Comparison of ENCODE assay signal across 17 cellular contexts in the genomic region with DNA sequence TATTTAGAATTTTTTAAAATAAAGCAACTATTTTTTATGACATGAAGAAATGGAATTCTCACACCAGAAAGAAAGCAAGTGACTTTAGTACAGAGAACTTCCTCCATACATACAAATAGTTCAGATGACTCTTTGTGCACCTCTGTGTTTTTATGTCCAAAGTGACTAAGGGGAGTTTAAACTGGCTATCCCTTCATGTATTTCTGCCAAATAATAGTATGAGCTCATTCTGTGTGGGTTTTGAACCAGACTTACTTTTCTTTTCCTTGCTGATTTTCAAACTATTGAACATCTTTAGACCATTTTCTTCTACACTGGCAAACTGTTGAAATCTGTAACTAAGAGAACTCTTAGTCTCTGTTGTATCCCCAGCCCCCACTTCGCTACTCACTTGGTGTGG.
DNase-seq lines count a peak whose midpoint lies in the region; ATAC-seq and TF ChIP-seq lines count a peak whose summit lies in the region.
"Had no signal": no experiment of that assay in that cellular context is flagged by ENCODE, and none has a peak within 500 bp of the region (broad histone marks: within the 10 kb centered on the region; RNA-seq: fewer than 3 reads in every experiment).

No MANE protein-coding gene starts in this region.

- H2AFZ ChIP-seq in OCI-LY3 (ENCODE audit: low read depth, low read length) (0 out of 2 replicates have a peak overlapping the region, but pooled peaks have one; percentile 14), neuronal stem cell (ENCODE audit: low read length) (peak overlapping the region; percentile 47)

- H2BK120ac ChIP-seq in neuronal stem cell (ENCODE audit: low read depth, low read length) = no peak overlapping the region

- H3K9ac ChIP-seq in OCI-LY3 (ENCODE audit: low read length) (no peak overlapping the region), neuronal stem cell (ENCODE audit: low read depth, low read length, poor library complexity) (no peak overlapping the region)

- no peak overlapping the region for H3K27ac ChIP-seq in OCI-LY3 (ENCODE audit: low read length)
- H3K27ac ChIP-seq in neuronal stem cell (replicated peaks; ENCODE audit: low read length) = no peak overlapping the region
- H3K27ac ChIP-seq: SJCRH30 had no signal

- no peak overlapping the region for H2BK5ac ChIP-seq in neuronal stem cell (ENCODE audit: low read length)

- H3K4me1 ChIP-seq in OCI-LY3 (ENCODE audit: low read length) (no peaks in the 10 kb centered on the region), neuronal stem cell (ENCODE audit: control insufficient read depth in 2 of 2, insufficient read depth in 1 of 2, low read depth in 1 of 2, low read length in 2 of 2) (no peaks in the 10 kb centered on the region)
- H3K4me1 ChIP-seq: SJCRH30 had no signal

- H3K4me1 Mint-ChIP-seq in chondrocyte (ENCODE audit: low read depth) = peaks cover 22% of the 10 kb centered on the region
- H3K4me1 Mint-ChIP-seq in activated CD8-positive, alpha-beta T cell treated with anti-CD3 and anti-CD28 coated beads, Interleukin-2, amount 10 ng/mL, durations not matched to agents 7 days and 5 days (ENCODE audit: low read depth) = no peaks in the 10 kb centered on the region
- H3K4me1 Mint-ChIP-seq: B cell; CD4-positive, alpha-beta memory T cell had no signal

- H3K4me3 ChIP-seq in AG10803 (ENCODE audit: low read length) (no peak overlapping the region), OCI-LY3 (ENCODE audit: low read length) (no peak overlapping the region), neuronal stem cell (ENCODE audit: low read length in 2 of 2) (no peak overlapping the region)
- H3K4me3 ChIP-seq: SJCRH30 had no signal

- no peak overlapping the region for H4K91ac ChIP-seq in neuronal stem cell (ENCODE audit: low read depth, low read length, poor library complexity)

- DNase-seq in AG10803 (ENCODE audit: low read depth) = peak; percentile 31
- no peak for DNase-seq in chondrocyte (ENCODE audit: low spot score)
- no peak for DNase-seq in neuronal stem cell (ENCODE audit: low spot score)
- DNase-seq in ACHN = no peak
- DNase-seq in glomerular visceral epithelial cell (ENCODE audit: extremely low spot score) = no peak
- no peak for DNase-seq in activated CD8-positive, alpha-beta T cell treated with anti-CD3 and anti-CD28 coated beads, Interleukin-2, amount 10 ng/mL, durations not matched to agents 7 days and 5 days
- DNase-seq: CD4-positive, alpha-beta memory T cell; DND-41; GF-D8; NCI-H1417 treated with DMSO at 0.1 percent for 48 hours; NCI-H2029 treated with DMSO at 0.1 percent for 48 hours; NCI-H510A treated with DMSO at 0.1 percent for 48 hours; RPMI8226; SJCRH30 had no signal

- in situ Hi-C loops in ACHN (cut with HindIII; ENCODE audit: low pct_ligation_motif_present, low pct_unique_long_range_greater_than_20kb, low sequenced_read_pairs) = no loop called here

- H3K9me3 ChIP-seq in OCI-LY3 (ENCODE audit: insufficient read depth, low read length) = no peaks in the 10 kb centered on the region
- no peaks in the 10 kb centered on the region for H3K9me3 ChIP-seq in neuronal stem cell (replicated peaks in 1 of 2; ENCODE audit: control insufficient read depth in 2 of 2, insufficient read depth in 1 of 2, low read depth in 1 of 2, low read length in 2 of 2)
- H3K9me3 ChIP-seq: SJCRH30 had no signal

- POLR2A ChIA-PET in activated CD8-positive, alpha-beta T cell treated with anti-CD3 and anti-CD28 coated beads, Interleukin-2, amount 10 ng/mL, durations not matched to agents 7 days and 5 days (lab: Charles Lee) = no interaction called here

- H3K4ac ChIP-seq in neuronal stem cell (ENCODE audit: low read length) = no peak overlapping the region

- no peaks in the 10 kb centered on the region for H3K9me3 Mint-ChIP-seq in chondrocyte (ENCODE audit: low read depth)
- peaks cover 18% of the 10 kb centered on the region for H3K9me3 Mint-ChIP-seq in activated CD8-positive, alpha-beta T cell treated with anti-CD3 and anti-CD28 coated beads, Interleukin-2, amount 10 ng/mL, durations not matched to agents 7 days and 5 days (ENCODE audit: insufficient read depth)

- WGBS in neuronal stem cell (ENCODE audit: extremely low coverage in 2 of 2, insufficient read length in 2 of 2, insufficient replicate concordance in 1 of 2), 2 donors = no CpG with 5 or more reads among the region's 1 CpG

- no peak overlapping the region for H3K4me2 ChIP-seq in OCI-LY3 (ENCODE audit: low read length)
- H3K4me2 ChIP-seq in neuronal stem cell (ENCODE audit: insufficient read depth, low read length, poor library complexity, severe bottlenecking) = no peak overlapping the region

- H3K27me3 ChIP-seq in OCI-LY3 (ENCODE audit: low read depth, low read length) (no peaks in the 10 kb centered on the region), neuronal stem cell (ENCODE audit: control insufficient read depth in 3 of 3, insufficient read depth in 3 of 3, low read depth in 1 of 3, low read length in 3 of 3) (no peaks in the 10 kb centered on the region)
- H3K27me3 ChIP-seq: SJCRH30 had no signal

- no peak overlapping the region for H2AK5ac ChIP-seq in neuronal stem cell (ENCODE audit: low read depth, low read length)

- ATAC-seq in HG02571 (IDR thresholded peaks at IDR 0.05; ENCODE audit: unreplicated experiment) = no peak
- ATAC-seq in activated CD8-positive, alpha-beta T cell treated with anti-CD3 and anti-CD28 coated beads, Interleukin-2, amount 10 ng/mL, durations not matched to agents 7 days and 5 days = no peak

- H2BK15ac ChIP-seq in neuronal stem cell (ENCODE audit: low read length) = no peak overlapping the region

- H3K36me3 Mint-ChIP-seq in chondrocyte (ENCODE audit: low read depth) = no peaks in the 10 kb centered on the region
- H3K36me3 Mint-ChIP-seq in activated CD8-positive, alpha-beta T cell treated with anti-CD3 and anti-CD28 coated beads, Interleukin-2, amount 10 ng/mL, durations not matched to agents 7 days and 5 days (ENCODE audit: low read depth) = no peaks in the 10 kb centered on the region
- H3K36me3 Mint-ChIP-seq: CD4-positive, alpha-beta memory T cell had no signal

- no peak overlapping the region for H3K4me3 Mint-ChIP-seq in chondrocyte (ENCODE audit: unreplicated experiment)
- H3K4me3 Mint-ChIP-seq in activated CD8-positive, alpha-beta T cell treated with anti-CD3 and anti-CD28 coated beads, Interleukin-2, amount 10 ng/mL, durations not matched to agents 7 days and 5 days = no peak overlapping the region
- H3K4me3 Mint-ChIP-seq: B cell; CD4-positive, alpha-beta memory T cell had no signal

- CTCF ChIA-PET in activated CD8-positive, alpha-beta T cell treated with anti-CD3 and anti-CD28 coated beads, Interleukin-2, amount 10 ng/mL, durations not matched to agents 7 days and 5 days (lab: Charles Lee) = no interaction called here

- no peak overlapping the region for H3K14ac ChIP-seq in neuronal stem cell (ENCODE audit: low read length)

- no peaks in the 10 kb centered on the region for H3K79me1 ChIP-seq in neuronal stem cell (ENCODE audit: low read depth, low read length)

- TF ChIP-seq CTCF in AG10803 (conservative IDR thresholded peaks at IDR 0.05; ENCODE audit: low read length) = no peak
- no peak for TF ChIP-seq CTCF in OCI-LY3 (IDR thresholded peaks at IDR 0.05; ENCODE audit: low read depth, low read length)
- no peak for TF ChIP-seq CTCF in chondrocyte (IDR thresholded peaks at IDR 0.05)

- peak overlapping the region; percentile 70 for H3K27ac Mint-ChIP-seq in chondrocyte (ENCODE audit: unreplicated experiment)
- H3K27ac Mint-ChIP-seq in activated CD8-positive, alpha-beta T cell treated with anti-CD3 and anti-CD28 coated beads, Interleukin-2, amount 10 ng/mL, durations not matched to agents 7 days and 5 days = no peak overlapping the region
- H3K27ac Mint-ChIP-seq: B cell; CD4-positive, alpha-beta memory T cell had no signal

- no peak overlapping the region for H3K23ac ChIP-seq in neuronal stem cell (ENCODE audit: low read depth, low read length, poor library complexity)

- H4K8ac ChIP-seq in neuronal stem cell (ENCODE audit: low read depth, low read length) = no peak overlapping the region

- no peak overlapping the region for H2BK12ac ChIP-seq in neuronal stem cell (ENCODE audit: low read length)

- H3K36me3 ChIP-seq in OCI-LY3 (replicated peaks; ENCODE audit: low read depth, low read length) (no peaks in the 10 kb centered on the region), neuronal stem cell (replicated peaks in 1 of 2; ENCODE audit: control insufficient read depth in 2 of 2, insufficient read depth in 2 of 2, low read length in 2 of 2) (no peaks in the 10 kb centered on the region)
- H3K36me3 ChIP-seq: SJCRH30 had no signal

- H3K79me2 ChIP-seq in OCI-LY3 (ENCODE audit: low read length) = no peaks in the 10 kb centered on the region

- no peaks in the 10 kb centered on the region for H4K20me1 ChIP-seq in OCI-LY3 (ENCODE audit: insufficient read depth, low read length)

- no peak overlapping the region for H3K18ac ChIP-seq in neuronal stem cell (ENCODE audit: low read length)

- H3K27me3 Mint-ChIP-seq in chondrocyte (ENCODE audit: low read depth) = no peaks in the 10 kb centered on the region
- no peaks in the 10 kb centered on the region for H3K27me3 Mint-ChIP-seq in activated CD8-positive, alpha-beta T cell treated with anti-CD3 and anti-CD28 coated beads, Interleukin-2, amount 10 ng/mL, durations not matched to agents 7 days and 5 days (ENCODE audit: low read depth)
- H3K27me3 Mint-ChIP-seq: B cell; CD4-positive, alpha-beta memory T cell had no signal
